In genomic region chr4:123600426-123600825, GRCh38 we compare ENCODE assay signal across 10 cellular contexts.
DNase-seq lines count a peak whose midpoint lies in the region; ATAC-seq and TF ChIP-seq lines count a peak whose summit lies in the region.
"Had no signal": no experiment of that assay in that cellular context is flagged by ENCODE, and none has a peak within 500 bp of the region (broad histone marks: within the 10 kb centered on the region; RNA-seq: fewer than 3 reads in every experiment).

No MANE protein-coding gene starts in this region.

- no peak for TF ChIP-seq RAD21 in liver (IDR thresholded peaks at IDR 0.05)

- no peak for DNase-seq in activated T-cell treated with anti-CD3 and anti-CD28 coated beads, Interleukin-2, amount 50 U/mL, for 24 hours
- DNase-seq in activated T-cell treated with anti-CD3 and anti-CD28 coated beads for 4 hours (no peak), WTC11 (ENCODE audit: low spot score) (no peak), suprapubic skin (ENCODE audit: low spot score in 2 of 2) (no peak), SK-N-DZ (ENCODE audit: low spot score) (no peak)
- no peak for DNase-seq in stimulated activated CD4-positive, alpha-beta T cell treated with anti-CD3 and anti-CD28 coated beads, Interleukin-12 subunit alpha, Interleukin-12 subunit beta, amount 100 ng/mL, for 4 hours

- TF ChIP-seq POLR2A in suprapubic skin (IDR thresholded peaks at IDR 0.05): no peak

- POLR2A ChIA-PET in WTC11 (lab: Charles Lee): no interaction called here

- peak overlapping the region; percentile 74 for H3K27ac Mint-ChIP-seq in activated T-cell treated with anti-CD3 and anti-CD28 coated beads, Interleukin-2, amount 50 U/mL, for 24 hours
- H3K27ac Mint-ChIP-seq in WTC11: peak overlapping the region; percentile 94
- H3K27ac Mint-ChIP-seq: activated naive CD4-positive, alpha-beta T cell treated with anti-CD3 and anti-CD28 coated beads, Interleukin-2, amount 50 U/mL, for 72 hours; memory B cell had no signal

- H3K4me1 ChIP-seq in liver (ENCODE audit: control insufficient read depth in 4 of 4, insufficient read depth in 4 of 4, low read length in 3 of 4) (peaks cover 0 to 26% (median 16%) of the 10 kb centered on the region in 4 donors), suprapubic skin (peaks cover 22% of the 10 kb centered on the region)

- H3K9ac ChIP-seq in liver (ENCODE audit: low read depth in 1 of 2, low read length in 2 of 2): peak overlapping the region in 1 of 2 donors; percentile 11

- ATAC-seq in WTC11 (no peak), GM21786 (IDR thresholded peaks at IDR 0.05; ENCODE audit: unreplicated experiment) (no peak)

- peaks cover 2% of the 10 kb centered on the region for H3K9me3 Mint-ChIP-seq in activated T-cell treated with anti-CD3 and anti-CD28 coated beads, Interleukin-2, amount 50 U/mL, for 24 hours
- H3K9me3 Mint-ChIP-seq in WTC11: peaks cover 10% of the 10 kb centered on the region
- H3K9me3 Mint-ChIP-seq: memory B cell had no signal

- peaks cover 44% of the 10 kb centered on the region for H3K4me1 Mint-ChIP-seq in activated T-cell treated with anti-CD3 and anti-CD28 coated beads, Interleukin-2, amount 50 U/mL, for 24 hours (ENCODE audit: low read depth)
- H3K4me1 Mint-ChIP-seq in WTC11: peaks cover 47% of the 10 kb centered on the region

- H3K9me3 ChIP-seq in liver (ENCODE audit: control insufficient read depth in 4 of 4, low read length in 3 of 4) (no peaks in the 10 kb centered on the region), suprapubic skin (no peaks in the 10 kb centered on the region)

- H3K36me3 Mint-ChIP-seq in activated T-cell treated with anti-CD3 and anti-CD28 coated beads, Interleukin-2, amount 50 U/mL, for 24 hours (ENCODE audit: low read depth): no peaks in the 10 kb centered on the region
- no peaks in the 10 kb centered on the region for H3K36me3 Mint-ChIP-seq in WTC11
- H3K36me3 Mint-ChIP-seq: memory B cell had no signal

- WGBS in liver: 51% methylated on average over 3 of the region's 3 CpGs
- 45% methylated on average over 3 of the region's 3 CpGs for WGBS in suprapubic skin

- H3K27me3 ChIP-seq in liver (ENCODE audit: control insufficient read depth in 4 of 4, insufficient read depth in 4 of 4, low read length in 3 of 4) (no peaks in the 10 kb centered on the region), suprapubic skin (no peaks in the 10 kb centered on the region)

- no peaks in the 10 kb centered on the region for H3K27me3 Mint-ChIP-seq in activated T-cell treated with anti-CD3 and anti-CD28 coated beads, Interleukin-2, amount 50 U/mL, for 24 hours
- H3K27me3 Mint-ChIP-seq in WTC11 (ENCODE audit: low read depth): no peaks in the 10 kb centered on the region; the same call in 1 of the 2 replicates
- H3K27me3 Mint-ChIP-seq: memory B cell had no signal

- peak overlapping the region; percentile 53 for H3K27ac ChIP-seq in liver (ENCODE audit: low read depth in 1 of 2, low read length in 2 of 2)
- peak overlapping the region; percentile 64 for H3K27ac ChIP-seq in suprapubic skin

- TF ChIP-seq CTCF in WTC11 (IDR thresholded peaks at IDR 0.05) (no peak), liver (IDR thresholded peaks at IDR 0.05; ENCODE audit: low read depth, low read length, missing input control) (no peak), suprapubic skin (IDR thresholded peaks at IDR 0.05) (no peak)

- CTCF ChIA-PET in WTC11 (lab: Charles Lee): interaction anchor here (0.7 to 1.4 kb wide), 5 partner anchors 19 to 1498 kb away, joined by 3 to 4 read pairs (median 4); no protein-coding TSS in a partner anchor

- H3K4me3 Mint-ChIP-seq in activated T-cell treated with anti-CD3 and anti-CD28 coated beads, Interleukin-2, amount 50 U/mL, for 24 hours: no peak overlapping the region
- peak overlapping the region; percentile 32; the same call in 1 of the 2 replicates for H3K4me3 Mint-ChIP-seq in WTC11

- H3K4me3 ChIP-seq in liver (ENCODE audit: low read depth in 1 of 3, low read length in 3 of 3) (no peak overlapping the region), suprapubic skin (no peak overlapping the region)

- no peak for TF ChIP-seq EP300 in suprapubic skin (IDR thresholded peaks at IDR 0.05)

- H3K36me3 ChIP-seq in liver (ENCODE audit: control insufficient read depth in 4 of 4, insufficient read depth in 3 of 4, low read depth in 1 of 4, low read length in 3 of 4): no peaks in the 10 kb centered on the region
- H3K36me3 ChIP-seq in suprapubic skin: no peaks in the 10 kb centered on the region

TF ChIP-seq in WTC11, 78 proteins besides CTCF, POLR2A, EP300 and RAD21 (continues in another document):
- no peak for TF ChIP-seq ZNF423 (CRISPR knock-in tag; IDR thresholded peaks at IDR 0.05)
- TF ChIP-seq ATF2 (CRISPR knock-in tag; IDR thresholded peaks at IDR 0.05; ENCODE audit: borderline replicate concordance, low read depth): no peak
- no peak for TF ChIP-seq ZMAT4 (CRISPR knock-in tag; IDR thresholded peaks at IDR 0.05)
- TF ChIP-seq ZNF232 (CRISPR knock-in tag; IDR thresholded peaks at IDR 0.05): no peak
- TF ChIP-seq NFATC4 (CRISPR knock-in tag; IDR thresholded peaks at IDR 0.05): no peak
- no peak for TF ChIP-seq ZNF121 (CRISPR knock-in tag; IDR thresholded peaks at IDR 0.05)

TF ChIP-seq in liver, 16 proteins besides CTCF, POLR2A, EP300 and RAD21:
- TF ChIP-seq TAF1 (conservative IDR thresholded peaks at IDR 0.05): no peak
- TF ChIP-seq SP1 (IDR thresholded peaks at IDR 0.05): no peak
- TF ChIP-seq REST (IDR thresholded peaks at IDR 0.05): no peak
- TF ChIP-seq ATF3 (IDR thresholded peaks at IDR 0.05): no peak
- TF ChIP-seq FOXA2 (IDR thresholded peaks at IDR 0.05): no peak
- no peak for TF ChIP-seq JUND (IDR thresholded peaks at IDR 0.05)
- TF ChIP-seq GABPA (IDR thresholded peaks at IDR 0.05 in 1 of 2, conservative IDR thresholded peaks at IDR 0.05 in 1 of 2): no peak
